18 cellular contexts compared by ENCODE assay signal in the genomic region with DNA sequence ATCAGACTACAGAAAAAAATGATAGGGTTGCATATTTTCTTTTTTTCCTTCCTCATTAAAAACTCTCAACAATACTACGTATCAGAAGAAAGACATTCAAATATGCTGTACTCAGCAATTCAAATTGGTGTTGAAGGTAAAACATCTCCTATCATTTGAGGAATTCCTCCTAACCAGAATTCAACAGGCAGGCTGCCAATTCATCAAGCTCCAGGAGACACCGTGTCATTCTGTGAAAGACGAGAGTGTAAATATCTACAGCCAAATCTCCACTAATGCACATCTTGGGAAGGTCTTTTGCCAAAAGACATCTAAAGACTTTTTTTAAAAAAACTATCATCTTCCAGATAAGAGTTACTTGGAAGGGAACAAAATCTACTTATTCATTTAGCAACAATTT. TPM values are rescaled to one million over a fixed set of nuclear protein-coding genes. Genes with fewer than 3 reads are reported as not detected.
A peak's percentile ranks its signal among the peaks of the same experiment; 100 is the strongest.
DNase-seq lines count a peak whose midpoint lies in the region; ATAC-seq, FAIRE-seq and TF ChIP-seq lines count a peak whose summit lies in the region.
"Had no signal": no experiment of that assay in that cellular context is flagged by ENCODE, and none has a peak within 500 bp of the region (broad histone marks: within the 10 kb centered on the region; RNA-seq: fewer than 3 reads in every experiment).

No MANE protein-coding gene starts in this region.

- no peaks in the 10 kb centered on the region; the same call in 1 of the 2 replicates for H4K20me1 ChIP-seq in HepG2 (ENCODE audit: insufficient read depth, low read length)
- no peaks in the 10 kb centered on the region for H4K20me1 ChIP-seq in SK-N-SH (ENCODE audit: insufficient read depth)

- H3K36me3 ChIP-seq in HepG2 (replicated peaks in 1 of 2; ENCODE audit: control insufficient read depth in 1 of 2, insufficient read depth in 2 of 2, low read length in 2 of 2) (peaks cover 14 to 30% of the 10 kb centered on the region in 2 experiments), right lobe of liver (no peaks in the 10 kb centered on the region), SK-N-SH (replicated peaks in 1 of 2; ENCODE audit: control insufficient read depth in 1 of 2, insufficient read depth in 2 of 2, low read length in 1 of 2) (peaks cover 7 to 28% of the 10 kb centered on the region in 2 experiments), uterus (no peaks in the 10 kb centered on the region)

- H3K9me3 Mint-ChIP-seq in activated CD8-positive, alpha-beta memory T cell treated with anti-CD3 and anti-CD28 coated beads, Interleukin-2, amount 10 ng/mL, durations not matched to agents 7 days and 5 days (ENCODE audit: low read depth): no peaks in the 10 kb centered on the region
- H3K9me3 Mint-ChIP-seq: CD4-positive, alpha-beta T cell had no signal

- FAIRE-seq in HepG2 (lab: Jason Lieb, UNC): no peak

- H3F3A ChIP-seq in SK-N-SH (replicated peaks; ENCODE audit: insufficient read depth): peaks cover 22% of the 10 kb centered on the region

- no peak overlapping the region for H3K4me3 Mint-ChIP-seq in activated CD8-positive, alpha-beta memory T cell treated with anti-CD3 and anti-CD28 coated beads, Interleukin-2, amount 10 ng/mL, durations not matched to agents 7 days and 5 days
- H3K4me3 Mint-ChIP-seq: B cell; CD4-positive, alpha-beta T cell had no signal

- 96% methylated on average over 3 of the region's 3 CpGs for WGBS in HepG2 (ENCODE audit: low lambda C conversion rate)
- 45% methylated on average over 3 of the region's 3 CpGs for WGBS in right lobe of liver (ENCODE audit: insufficient coverage, low coverage, low lambda C conversion rate, missing lambda C conversion rate)
- WGBS in SK-N-SH (ENCODE audit: low lambda C conversion rate): 21% methylated on average over 3 of the region's 3 CpGs

- no peak for ATAC-seq in HepG2
- no peak for ATAC-seq in right lobe of liver
- ATAC-seq in GM18498 (IDR thresholded peaks at IDR 0.05; ENCODE audit: unreplicated experiment): no peak
- ATAC-seq in activated CD8-positive, alpha-beta memory T cell treated with anti-CD3 and anti-CD28 coated beads, Interleukin-2, amount 10 ng/mL, durations not matched to agents 7 days and 5 days: no peak
- ATAC-seq: Panc1 had no signal

- H3K4me3 ChIP-seq in HepG2 (replicated peaks in 1 of 3; ENCODE audit: insufficient read depth in 1 of 3, low read depth in 2 of 3, low read length in 3 of 3): no peak overlapping the region
- no peak overlapping the region for H3K4me3 ChIP-seq in right lobe of liver
- H3K4me3 ChIP-seq in SK-N-SH (ENCODE audit: low read depth in 2 of 2, low read length in 1 of 2): no peak overlapping the region
- H3K4me3 ChIP-seq in uterus: no peak overlapping the region

- H3K9ac ChIP-seq in HepG2 (ENCODE audit: insufficient read depth, low read depth, low read length) (no peak overlapping the region), SK-N-SH (no peak overlapping the region)

- no peaks in the 10 kb centered on the region for H3K4me1 Mint-ChIP-seq in activated CD8-positive, alpha-beta memory T cell treated with anti-CD3 and anti-CD28 coated beads, Interleukin-2, amount 10 ng/mL, durations not matched to agents 7 days and 5 days
- H3K4me1 Mint-ChIP-seq: B cell had no signal

- no peak overlapping the region for H2AFZ ChIP-seq in HepG2 (ENCODE audit: low read length)
- no peak overlapping the region for H2AFZ ChIP-seq in SK-N-SH (ENCODE audit: low read depth)

- no peaks in the 10 kb centered on the region for H3K27me3 Mint-ChIP-seq in activated CD8-positive, alpha-beta memory T cell treated with anti-CD3 and anti-CD28 coated beads, Interleukin-2, amount 10 ng/mL, durations not matched to agents 7 days and 5 days
- H3K27me3 Mint-ChIP-seq: B cell; CD4-positive, alpha-beta T cell had no signal

- no TSS peak for BruUV-seq in HepG2 (replicated peaks; lab: Mats Ljungman, UMichigan)

- H3K36me3 Mint-ChIP-seq in activated CD8-positive, alpha-beta memory T cell treated with anti-CD3 and anti-CD28 coated beads, Interleukin-2, amount 10 ng/mL, durations not matched to agents 7 days and 5 days: peaks cover 1% of the 10 kb centered on the region

- DNase-seq in HepG2 (ENCODE audit: low spot score): no peak
- DNase-seq in right lobe of liver: no peak
- no peak for DNase-seq in SK-N-SH
- peak; percentile 51 for DNase-seq in iris pigment epithelial cell (ENCODE audit: low read depth)
- no peak for DNase-seq in uterus
- DNase-seq in NK-92 (lab: John Stamatoyannopoulos, UW; ENCODE audit: unreplicated experiment): no peak
- no peak for DNase-seq in activated CD8-positive, alpha-beta memory T cell treated with anti-CD3 and anti-CD28 coated beads, Interleukin-2, amount 10 ng/mL, durations not matched to agents 7 days and 5 days
- DNase-seq: ACHN; CD4-positive, alpha-beta T cell; DND-41; GF-D8; H7; NCI-H2029; NCI-H69; SHP77 had no signal

- H3K4me2 ChIP-seq in HepG2 (ENCODE audit: low read depth, low read length) (no peak overlapping the region), SK-N-SH (peak overlapping the region; percentile 1; the same call in 1 of the 2 replicates)

- H3K27ac ChIP-seq in HepG2 (ENCODE audit: extremely low read length, insufficient read depth, low read length) (no peak overlapping the region), right lobe of liver (no peak overlapping the region), SK-N-SH (ENCODE audit: low read depth in 2 of 2, low read length in 1 of 2) (peak overlapping the region; percentile 38 to 63; a peak in 3 of 4 replicates), uterus (peak overlapping the region; percentile 5 to 9)

- intact Hi-C loops in HepG2 (cut with micrococcal nuclease; ENCODE audit: unreplicated experiment) (no loop called here), right lobe of liver (cut with DNase I) (no loop called here), uterus (cut with DNase I; ENCODE audit: low total_unique reads) (no loop called here)

- in situ Hi-C loops in HepG2 (cut with HindIII; ENCODE audit: extremely low pct_ligation_motif_present, low pct_unique_long_range_greater_than_20kb): no loop called here

- no peak for TF ChIP-seq POLR2A in HepG2 (IDR thresholded peaks at IDR 0.05; ENCODE audit: insufficient read depth in 1 of 2, low read depth in 2 of 2, low read length in 2 of 2)
- no peak for TF ChIP-seq POLR2A in right lobe of liver (IDR thresholded peaks at IDR 0.05)
- TF ChIP-seq POLR2A in uterus (IDR thresholded peaks at IDR 0.05): no peak

- H3K4me1 ChIP-seq in HepG2 (ENCODE audit: insufficient read depth, low read length) (peaks cover 5% of the 10 kb centered on the region), right lobe of liver (no peaks in the 10 kb centered on the region), SK-N-SH (ENCODE audit: control insufficient read depth in 1 of 2, insufficient read depth in 2 of 2, low read depth in 1 of 2, low read length in 1 of 2) (peaks cover 0 to 29% of the 10 kb centered on the region in 2 experiments), uterus (peaks cover 0 to 6% of the 10 kb centered on the region in 2 donors)

- no peaks in the 10 kb centered on the region for H3K9me2 ChIP-seq in SK-N-SH

- POLR2A ChIA-PET in HepG2 (lab: Yijun Ruan, JAX) (no interaction called here), SK-N-SH (lab: Yijun Ruan, JAX) (no interaction called here)

- H3K27me3 ChIP-seq in HepG2 (ENCODE audit: control insufficient read depth in 1 of 2, insufficient read depth in 2 of 2, low read length in 2 of 2) (no peaks in the 10 kb centered on the region), right lobe of liver (no peaks in the 10 kb centered on the region), SK-N-SH (ENCODE audit: insufficient read depth) (no peaks in the 10 kb centered on the region), uterus (no peaks in the 10 kb centered on the region)

- CTCF ChIA-PET in HepG2 (lab: Yijun Ruan, JAX; ENCODE audit: low intra/inter-chr PET ratio, low total read pairs): no interaction called here
- CTCF ChIA-PET in SK-N-SH (lab: Yijun Ruan, JAX): no interaction called here
- CTCF ChIA-PET in activated CD8-positive, alpha-beta memory T cell treated with anti-CD3 and anti-CD28 coated beads, Interleukin-2, amount 10 ng/mL, durations not matched to agents 7 days and 5 days (lab: Charles Lee): no interaction called here

- TF ChIP-seq EP300 in HepG2 (IDR thresholded peaks at IDR 0.05; ENCODE audit: low read depth in 2 of 2, low read length in 2 of 2): no peak
- no peak for TF ChIP-seq EP300 in HepG2 (CRISPR knock-in tag; IDR thresholded peaks at IDR 0.05; ENCODE audit: borderline replicate concordance)
- peak in 1 of 2 experiments; percentile 96; a peak in 3 of 4 replicates for TF ChIP-seq EP300 in SK-N-SH (IDR thresholded peaks at IDR 0.05; ENCODE audit: borderline replicate concordance in 1 of 2, low read depth in 1 of 2, low read length in 1 of 2)

- H3K27ac Mint-ChIP-seq in activated CD8-positive, alpha-beta memory T cell treated with anti-CD3 and anti-CD28 coated beads, Interleukin-2, amount 10 ng/mL, durations not matched to agents 7 days and 5 days: no peak overlapping the region
- H3K27ac Mint-ChIP-seq: B cell; CD4-positive, alpha-beta T cell had no signal

- no peak for TF ChIP-seq CTCF in HepG2 (CRISPR knock-in tag; IDR thresholded peaks at IDR 0.05)
- TF ChIP-seq CTCF in right lobe of liver (IDR thresholded peaks at IDR 0.05): no peak
- TF ChIP-seq CTCF in SK-N-SH (IDR thresholded peaks at IDR 0.05): no peak
- no peak for TF ChIP-seq CTCF in uterus (IDR thresholded peaks at IDR 0.05)

- H3K79me2 ChIP-seq in HepG2 (ENCODE audit: insufficient read depth, low read length) (peaks cover 10% of the 10 kb centered on the region), SK-N-SH (ENCODE audit: insufficient read depth) (peaks cover 48% of the 10 kb centered on the region)

- H3K9me3 ChIP-seq in HepG2 (ENCODE audit: low read length) (no peaks in the 10 kb centered on the region), right lobe of liver (no peaks in the 10 kb centered on the region), SK-N-SH (no peaks in the 10 kb centered on the region), uterus (no peaks in the 10 kb centered on the region)

- TF ChIP-seq RAD21 in HepG2 (CRISPR knock-in tag; IDR thresholded peaks at IDR 0.05) (no peak), SK-N-SH (IDR thresholded peaks at IDR 0.05; ENCODE audit: low read length) (no peak)

RNA-seq across cellular contexts. Expression of a gene that starts 26.6 kb away (rescaled TPM):
- total RNA-seq in HepG2 (2016; rRNA removed; fragmentation: Illumina TruSeq; extraction: Trizol) (6.6 and 7.4 TPM in 2 replicates), right lobe of liver (10 to 100 TPM in 1 of 6 experiments, 1 to 10 TPM in 5; 3.3 to 10.2 (median 6.6) TPM), uterus (10 to 100 TPM in 3 of 4 donors, 1 to 10 TPM in 1; 5.6 to 60.9 (median 15.9) TPM)
- total RNA-seq in HepG2 (2016; cell fraction: cytosol; rRNA removed; fragmentation: Illumina TruSeq; extraction: Trizol; ENCODE audit: low read depth): 1.7 and 2.3 TPM in 2 replicates
- total RNA-seq in HepG2 (2016; cell fraction: insoluble cytoplasmic fraction; rRNA removed; fragmentation: Illumina TruSeq; extraction: Trizol): 6.1 and 6.6 TPM in 2 replicates
- 2.8 and 2.9 TPM in 2 replicates for total RNA-seq in HepG2 (2016; cell fraction: membrane; rRNA removed; fragmentation: Illumina TruSeq; extraction: Trizol)
- total RNA-seq in HepG2 (2016; cell fraction: nucleus; rRNA removed; fragmentation: Illumina TruSeq; extraction: Trizol): 8.2 and 14.2 TPM in 2 replicates
- polyA plus RNA-seq in HepG2 (2011; rRNA removed) (2.8 and 3.2 TPM in 2 replicates), SK-N-SH (2012; rRNA removed) (11.0 and 12.5 TPM in 2 replicates)
- 1.8 and 2.3 TPM in 2 replicates for polyA plus RNA-seq in HepG2 (2011; cell fraction: cytosol; rRNA removed)
- polyA plus RNA-seq in HepG2 (2011; cell fraction: nucleus; rRNA removed): 4.3 and 4.9 TPM in 2 replicates
- 2.9 and 4.9 TPM in 2 replicates for polyA plus RNA-seq in HepG2 (2012)
- polyA plus RNA-seq in HepG2 (2016; cell fraction: cytosol; fragmentation: Illumina TruSeq; extraction: Trizol; ENCODE audit: low read depth): 0.17 and 0.21 TPM in 2 replicates
- polyA plus RNA-seq in HepG2 (2016; cell fraction: insoluble cytoplasmic fraction; fragmentation: Illumina TruSeq; extraction: Trizol; ENCODE audit: low read depth): 3.7 and 4.3 TPM in 2 replicates
- polyA plus RNA-seq in HepG2 (2016; cell fraction: membrane; fragmentation: Illumina TruSeq; extraction: Trizol; ENCODE audit: low read depth): 0.42 and 0.64 TPM in 2 replicates
- 14.0 and 14.9 TPM in 2 replicates for polyA plus RNA-seq in HepG2 (2016; cell fraction: nucleus; fragmentation: Illumina TruSeq; extraction: Trizol; ENCODE audit: insufficient read depth, low read depth)
- 3.9 and 6.2 TPM in 2 replicates for polyA minus RNA-seq in HepG2 (2011; rRNA and poly(A)+ RNA removed; ENCODE audit: low replicate concordance)
- polyA minus RNA-seq in HepG2 (2011; cell fraction: cytosol; rRNA and poly(A)+ RNA removed): 4.0 and 4.6 TPM in 2 replicates
- 7.8 and 12.2 TPM in 2 replicates for polyA minus RNA-seq in HepG2 (2011; cell fraction: nucleus; rRNA and poly(A)+ RNA removed)
- 11.2 and 11.3 TPM in 2 replicates for polyA plus RNA-seq in SK-N-SH (2012; cell fraction: cytosol; rRNA removed)
- polyA plus RNA-seq in SK-N-SH (2012; cell fraction: nucleus; rRNA removed): 20.5 and 29.5 TPM in 2 replicates
- total RNA-seq in activated CD8-positive, alpha-beta memory T cell treated with anti-CD3 and anti-CD28 coated beads, Interleukin-2, amount 10 ng/mL, durations not matched to agents 7 days and 5 days: 1 to 10 TPM; 2.7 to 5.3 TPM

Comparison
In these comparisons a context has a peak if more than half of its experiments do, and no peak if none do; other contexts are left out.
1. H3K27ac ChIP-seq: peak in SK-N-SH (2 of 2) and uterus (2 of 2); none in HepG2 (single experiment) and right lobe of liver (0 of 3).